Comparison of ENCODE assay signal across 21 cellular contexts in genomic region chr3:31581660-31582059, GRCh38. TPM values are rescaled to one million over a fixed set of nuclear protein-coding genes. Genes with fewer than 3 reads are reported as not detected.
DNase-seq lines count a peak whose midpoint lies in the region; ATAC-seq, FAIRE-seq and TF ChIP-seq lines count a peak whose summit lies in the region.
"Had no signal": no experiment of that assay in that cellular context is flagged by ENCODE, and none has a peak within 500 bp of the region (broad histone marks: within the 10 kb centered on the region; RNA-seq: fewer than 3 reads in every experiment).

No MANE protein-coding gene starts in this region.

- CTCF ChIA-PET in CD4-positive, alpha-beta memory T cell (lab: Charles Lee; ENCODE audit: partially characterized antibody): interaction anchor here (1.6 kb wide), 1 partner anchor 12 kb away, joined by 4 read pairs; no protein-coding TSS in a partner anchor

- peaks cover 47 to 62% (median 57%) of the 10 kb centered on the region in 4 donors for H3K4me1 Mint-ChIP-seq in CD4-positive, alpha-beta memory T cell

- H3K27me3 Mint-ChIP-seq in CD4-positive, alpha-beta memory T cell: no peaks in the 10 kb centered on the region
- H3K27me3 Mint-ChIP-seq: activated naive CD8-positive, alpha-beta T cell treated with anti-CD3 and anti-CD28 coated beads, Interleukin-2, amount 10 ng/mL, durations not matched to agents 7 days and 5 days; type B pancreatic cell had no signal

- POLR2A ChIA-PET in CD4-positive, alpha-beta memory T cell (lab: Charles Lee; ENCODE audit: partially characterized antibody): no interaction called here

- peaks cover 0 to 3% (median 0%) of the 10 kb centered on the region in 8 donors for H3K9me3 Mint-ChIP-seq in CD4-positive, alpha-beta memory T cell

- no peak overlapping the region for H3K27ac ChIP-seq in CD4-positive, alpha-beta memory T cell (ENCODE audit: low read depth, low read length)
- H3K27ac ChIP-seq in small intestine (ENCODE audit: low read depth in 1 of 2, low read length in 1 of 2): no peak overlapping the region
- H3K27ac ChIP-seq: 22Rv1, breast epithelium had no signal

- 82 to 91% (median 90%) methylated on average over 2 of the region's 2 CpGs for WGBS in small intestine, 3 donors

- H3K4me3 ChIP-seq in CD4-positive, alpha-beta memory T cell (ENCODE audit: low read length in 2 of 2): no peak overlapping the region
- H3K4me3 ChIP-seq in fibroblast of pulmonary artery (replicated peaks; ENCODE audit: low read depth, low read length) (no peak overlapping the region), small intestine (ENCODE audit: low read depth in 1 of 2, low read length in 2 of 2) (no peak overlapping the region)
- H3K4me3 ChIP-seq: breast epithelium had no signal

- no peak for FAIRE-seq in small intestine (lab: Jason Lieb, UNC)

- H3K4me1 ChIP-seq in CD4-positive, alpha-beta memory T cell (ENCODE audit: insufficient read depth, low read length): peaks cover 67% of the 10 kb centered on the region
- peaks cover 2% of the 10 kb centered on the region in 2 donors for H3K4me1 ChIP-seq in small intestine (ENCODE audit: control insufficient read depth in 2 of 2, insufficient read depth in 1 of 2, low read depth in 1 of 2, low read length in 1 of 2)
- H3K4me1 ChIP-seq: breast epithelium had no signal

- H3K27ac Mint-ChIP-seq in CD4-positive, alpha-beta memory T cell: peak overlapping the region in 5 of 7 donors; percentile 2 to 64 (median 31)
- H3K27ac Mint-ChIP-seq: activated naive CD8-positive, alpha-beta T cell treated with anti-CD3 and anti-CD28 coated beads, Interleukin-2, amount 10 ng/mL, durations not matched to agents 7 days and 5 days; type B pancreatic cell had no signal

- no peak for TF ChIP-seq CTCF in fibroblast of pulmonary artery (IDR thresholded peaks at IDR 0.05; ENCODE audit: low read length, missing control alignments)

- H3K27me3 ChIP-seq in CD4-positive, alpha-beta memory T cell (ENCODE audit: insufficient read depth, low read length): no peaks in the 10 kb centered on the region
- H3K27me3 ChIP-seq in small intestine (ENCODE audit: control insufficient read depth in 2 of 2, insufficient read depth in 2 of 2, low read length in 2 of 2): no peaks in the 10 kb centered on the region
- H3K27me3 ChIP-seq: breast epithelium had no signal

- H3K36me3 Mint-ChIP-seq in CD4-positive, alpha-beta memory T cell: peaks cover 73 to 75% of the 10 kb centered on the region in 2 donors

- DNase-seq in NOMO-1 treated with DMSO at 0.1 percent for 48 hours (lab: John Stamatoyannopoulos, UW; ENCODE audit: unreplicated experiment) (peak; percentile 67), NOMO-1 treated with dmso at 0.1 percent for 144 hours (lab: John Stamatoyannopoulos, UW; ENCODE audit: unreplicated experiment) (no peak), OCI-M1 (lab: John Stamatoyannopoulos, UW) (peak; percentile 35), fibroblast of pulmonary artery (ENCODE audit: low read depth) (peak; percentile 29), small intestine (no peak)
- no peak for DNase-seq in CD4-positive, alpha-beta memory T cell
- DNase-seq: activated CD8-positive, alpha-beta memory T cell treated with anti-CD3 and anti-CD28 coated beads, Interleukin-2, amount 50 U/mL, for 4 hours; activated naive CD8-positive, alpha-beta T cell treated with anti-CD3 and anti-CD28 coated beads, Interleukin-2, amount 10 ng/mL, durations not matched to agents 7 days and 5 days; C1 segment of cervical spinal cord; DND-41; effector memory CD4-positive, alpha-beta T cell; foreskin melanocyte; KBM-7; NCI-H1436; NCI-H2227 treated with DMSO at 0.1 percent for 48 hours; stimulated activated naive CD8-positive, alpha-beta T cell treated with anti-CD3 and anti-CD28 coated beads, Interleukin-15, Interleukin-2, amounts not matched to agents 100 U/mL and 50 U/mL, for 24 hours had no signal

- no peaks in the 10 kb centered on the region for H3K36me3 ChIP-seq in CD4-positive, alpha-beta memory T cell (ENCODE audit: insufficient read depth, low read length)
- H3K36me3 ChIP-seq in small intestine (ENCODE audit: control insufficient read depth in 2 of 2, insufficient read depth in 2 of 2, low read length in 2 of 2): peaks cover 0 to 6% of the 10 kb centered on the region in 2 donors
- H3K36me3 ChIP-seq: breast epithelium had no signal

- peak overlapping the region in 3 of 8 donors; percentile 3 to 56 (median 33) for H3K4me3 Mint-ChIP-seq in CD4-positive, alpha-beta memory T cell
- H3K4me3 Mint-ChIP-seq: activated naive CD8-positive, alpha-beta T cell treated with anti-CD3 and anti-CD28 coated beads, Interleukin-2, amount 10 ng/mL, durations not matched to agents 7 days and 5 days; type B pancreatic cell had no signal

- no peaks in the 10 kb centered on the region for H3K9me3 ChIP-seq in CD4-positive, alpha-beta memory T cell (ENCODE audit: control insufficient read depth in 1 of 2, low read length in 2 of 2)
- no peaks in the 10 kb centered on the region for H3K9me3 ChIP-seq in small intestine (ENCODE audit: control insufficient read depth, low read depth)
- H3K9me3 ChIP-seq: breast epithelium had no signal

- ATAC-seq in HG03469 (IDR thresholded peaks at IDR 0.05; ENCODE audit: unreplicated experiment): no peak
- ATAC-seq in HG02623 (IDR thresholded peaks at IDR 0.05; ENCODE audit: unreplicated experiment): no peak
- ATAC-seq: stimulated activated naive CD8-positive, alpha-beta T cell treated with anti-CD3 and anti-CD28 coated beads, Interleukin-15, Interleukin-2, amounts not matched to agents 100 U/mL and 50 U/mL, for 24 hours had no signal

- intact Hi-C loops in CD4-positive, alpha-beta memory T cell (cut with micrococcal nuclease): loop anchor here (2.0 kb wide), 1 partner anchor 15 kb away; no protein-coding TSS in a partner anchor

RNA-seq across cellular contexts. Expression of gene STT3B, which starts 48.9 kb away (rescaled TPM):
- total RNA-seq in CD4-positive, alpha-beta memory T cell: 100 to 1,000 TPM; 145 to 154 TPM
- polyA plus RNA-seq in CD4-positive, alpha-beta memory T cell: 100 to 1,000 TPM; 165 to 183 TPM
- 10 to 100 TPM; 22.2 to 72.6 (median 30.2) TPM for polyA plus RNA-seq in small intestine

Comparison
In these comparisons a context has a peak if more than half of its experiments do, and no peak if none do; other contexts are left out.
1. DNase-seq: peak in NOMO-1 treated with DMSO at 0.1 percent for 48 hours (single experiment), OCI-M1 (single experiment) and fibroblast of pulmonary artery (single experiment); none in NOMO-1 treated with dmso at 0.1 percent for 144 hours (single experiment), CD4-positive, alpha-beta memory T cell (0 of 5) and small intestine (single experiment).